ENCODE assay signal across 12 cellular contexts in genomic region chr4:181821039-181822004, GRCh38.
DNase-seq lines count a peak whose midpoint lies in the region; ATAC-seq and TF ChIP-seq lines count a peak whose summit lies in the region.
"Had no signal": no experiment of that assay in that cellular context is flagged by ENCODE, and none has a peak within 500 bp of the region (broad histone marks: within the 10 kb centered on the region; RNA-seq: fewer than 3 reads in every experiment).

No MANE protein-coding gene starts in this region.

- H3K4me3 ChIP-seq in left lung = no peak overlapping the region
- H3K4me3 ChIP-seq: tibial artery had no signal

- no peaks in the 10 kb centered on the region for H3K9me3 ChIP-seq in left lung
- H3K9me3 ChIP-seq: tibial artery had no signal

- ATAC-seq in SK-N-SH treated with all-trans-retinoic acid at 6 μM for 48 hours = peak; percentile 96
- ATAC-seq in left lung = peak; percentile 33
- ATAC-seq in stimulated activated naive CD8-positive, alpha-beta T cell treated with anti-CD3 and anti-CD28 coated beads, Interleukin-15, amount 100 ng/mL, for 72 hours = no peak
- ATAC-seq in HG02973 (IDR thresholded peaks at IDR 0.05; ENCODE audit: unreplicated experiment) = no peak

- no peak overlapping the region for H3K27ac Mint-ChIP-seq in stimulated activated naive CD8-positive, alpha-beta T cell treated with anti-CD3 and anti-CD28 coated beads, Interleukin-15, amount 100 ng/mL, for 72 hours
- H3K27ac Mint-ChIP-seq: CD4-positive, CD25-positive, alpha-beta regulatory T cell had no signal

- no peak for TF ChIP-seq CTCF in left lung (IDR thresholded peaks at IDR 0.05)

- H3K27me3 ChIP-seq in left lung = no peaks in the 10 kb centered on the region
- H3K27me3 ChIP-seq: tibial artery had no signal

- H3K27me3 Mint-ChIP-seq in stimulated activated naive CD8-positive, alpha-beta T cell treated with anti-CD3 and anti-CD28 coated beads, Interleukin-15, amount 100 ng/mL, for 72 hours = no peaks in the 10 kb centered on the region
- H3K27me3 Mint-ChIP-seq: CD4-positive, CD25-positive, alpha-beta regulatory T cell had no signal

- H3K36me3 ChIP-seq in left lung = no peaks in the 10 kb centered on the region
- H3K36me3 ChIP-seq: tibial artery had no signal

- H3K4me1 Mint-ChIP-seq in stimulated activated naive CD8-positive, alpha-beta T cell treated with anti-CD3 and anti-CD28 coated beads, Interleukin-15, amount 100 ng/mL, for 72 hours = no peaks in the 10 kb centered on the region
- H3K4me1 Mint-ChIP-seq: CD4-positive, CD25-positive, alpha-beta regulatory T cell had no signal

- H3K4me1 ChIP-seq in left lung = no peaks in the 10 kb centered on the region
- H3K4me1 ChIP-seq: tibial artery had no signal

- H3K9me3 Mint-ChIP-seq in stimulated activated naive CD8-positive, alpha-beta T cell treated with anti-CD3 and anti-CD28 coated beads, Interleukin-15, amount 100 ng/mL, for 72 hours = peaks cover 0 to 7% of the 10 kb centered on the region in 2 donors

- no peak overlapping the region for H3K4me3 Mint-ChIP-seq in stimulated activated naive CD8-positive, alpha-beta T cell treated with anti-CD3 and anti-CD28 coated beads, Interleukin-15, amount 100 ng/mL, for 72 hours
- H3K4me3 Mint-ChIP-seq: CD4-positive, CD25-positive, alpha-beta regulatory T cell had no signal

- DNase-seq in DMS153 treated with DMSO at 0.1 percent for 48 hours (lab: John Stamatoyannopoulos, UW; ENCODE audit: unreplicated experiment) (peak; percentile 70), HT1080 (ENCODE audit: low read depth) (peak; percentile 69), left lung (no peak), activated gamma-delta T cell treated with Interleukin-2 at 50 U/mL for 16 hours (no peak)
- DNase-seq in stimulated activated CD4-positive, alpha-beta T cell treated with anti-CD3 and anti-CD28 coated beads, Interleukin-2, amount 100 ng/mL, for 24 hours = no peak
- no peak for DNase-seq in stimulated activated naive CD8-positive, alpha-beta T cell treated with anti-CD3 and anti-CD28 coated beads, Interleukin-15, amount 100 ng/mL, for 72 hours
- DNase-seq: CD4-positive, CD25-positive, alpha-beta regulatory T cell; central memory CD4-positive, alpha-beta T cell; NCI-H2081 treated with DMSO at 0.1 percent for 48 hours; tibial artery had no signal

- no peak overlapping the region for H3K27ac ChIP-seq in left lung
- H3K27ac ChIP-seq: tibial artery had no signal

- intact Hi-C loops in left lung (cut with DNase I) = no loop called here

TF ChIP-seq in SK-N-SH treated with all-trans-retinoic acid at 6 μM for 48 hours, 23 proteins besides CTCF, POLR2A, EP300 and RAD21:
- TF ChIP-seq ZFP30 (CRISPR knock-in tag; IDR thresholded peaks at IDR 0.05) (no peak), ZFP3 (CRISPR knock-in tag; IDR thresholded peaks at IDR 0.05) (no peak), ARNTL (CRISPR knock-in tag; IDR thresholded peaks at IDR 0.05; ENCODE audit: borderline replicate concordance, low read depth) (no peak), PPARA (CRISPR knock-in tag; IDR thresholded peaks at IDR 0.05; ENCODE audit: borderline replicate concordance) (no peak), BACH2 (CRISPR knock-in tag; IDR thresholded peaks at IDR 0.05; ENCODE audit: borderline replicate concordance) (no peak), ZNF565 (CRISPR knock-in tag; conservative IDR thresholded peaks at IDR 0.05; ENCODE audit: low read depth) (no peak), SNAI2 (CRISPR knock-in tag; IDR thresholded peaks at IDR 0.05) (no peak), ESRRG (CRISPR knock-in tag; IDR thresholded peaks at IDR 0.05) (no peak), RARB (CRISPR knock-in tag; IDR thresholded peaks at IDR 0.05) (no peak), CSRNP3 (CRISPR knock-in tag; IDR thresholded peaks at IDR 0.05) (no peak)
- TF ChIP-seq, protein P1, sequence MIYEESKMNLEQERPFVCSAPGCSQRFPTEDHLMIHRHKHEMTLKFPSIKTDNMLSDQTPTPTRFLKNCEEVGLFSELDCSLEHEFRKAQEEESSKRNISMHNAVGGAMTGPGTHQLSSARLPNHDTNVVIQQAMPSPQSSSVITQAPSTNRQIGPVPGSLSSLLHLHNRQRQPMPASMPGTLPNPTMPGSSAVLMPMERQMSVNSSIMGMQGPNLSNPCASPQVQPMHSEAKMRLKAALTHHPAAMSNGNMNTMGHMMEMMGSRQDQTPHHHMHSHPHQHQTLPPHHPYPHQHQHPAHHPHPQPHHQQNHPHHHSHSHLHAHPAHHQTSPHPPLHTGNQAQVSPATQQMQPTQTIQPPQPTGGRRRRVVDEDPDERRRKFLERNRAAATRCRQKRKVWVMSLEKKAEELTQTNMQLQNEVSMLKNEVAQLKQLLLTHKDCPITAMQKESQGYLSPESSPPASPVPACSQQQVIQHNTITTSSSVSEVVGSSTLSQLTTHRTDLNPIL (CRISPR knock-in tag; IDR thresholded peaks at IDR 0.05; ENCODE audit: low read depth) = no peak
- TF ChIP-seq, protein P2, sequence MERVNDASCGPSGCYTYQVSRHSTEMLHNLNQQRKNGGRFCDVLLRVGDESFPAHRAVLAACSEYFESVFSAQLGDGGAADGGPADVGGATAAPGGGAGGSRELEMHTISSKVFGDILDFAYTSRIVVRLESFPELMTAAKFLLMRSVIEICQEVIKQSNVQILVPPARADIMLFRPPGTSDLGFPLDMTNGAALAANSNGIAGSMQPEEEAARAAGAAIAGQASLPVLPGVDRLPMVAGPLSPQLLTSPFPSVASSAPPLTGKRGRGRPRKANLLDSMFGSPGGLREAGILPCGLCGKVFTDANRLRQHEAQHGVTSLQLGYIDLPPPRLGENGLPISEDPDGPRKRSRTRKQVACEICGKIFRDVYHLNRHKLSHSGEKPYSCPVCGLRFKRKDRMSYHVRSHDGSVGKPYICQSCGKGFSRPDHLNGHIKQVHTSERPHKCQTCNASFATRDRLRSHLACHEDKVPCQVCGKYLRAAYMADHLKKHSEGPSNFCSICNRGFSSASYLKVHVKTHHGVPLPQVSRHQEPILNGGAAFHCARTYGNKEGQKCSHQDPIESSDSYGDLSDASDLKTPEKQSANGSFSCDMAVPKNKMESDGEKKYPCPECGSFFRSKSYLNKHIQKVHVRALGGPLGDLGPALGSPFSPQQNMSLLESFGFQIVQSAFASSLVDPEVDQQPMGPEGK (CRISPR knock-in tag; IDR thresholded peaks at IDR 0.05; ENCODE audit: borderline replicate concordance) = no peak

Comparison
In these comparisons a context has a peak if more than half of its experiments do, and no peak if none do; other contexts are left out.
1. DNase-seq: peak in DMS153 treated with DMSO at 0.1 percent for 48 hours (single experiment) and HT1080 (single experiment); none in left lung (0 of 2), stimulated activated CD4-positive, alpha-beta T cell treated with anti-CD3 and anti-CD28 coated beads, Interleukin-2, amount 100 ng/mL, for 24 hours (0 of 2), stimulated activated naive CD8-positive, alpha-beta T cell treated with anti-CD3 and anti-CD28 coated beads, Interleukin-15, amount 100 ng/mL, for 72 hours (0 of 2) and activated gamma-delta T cell treated with Interleukin-2 at 50 U/mL for 16 hours (single experiment).
2. ATAC-seq: peak in SK-N-SH treated with all-trans-retinoic acid at 6 μM for 48 hours (single experiment) and left lung (single experiment); none in stimulated activated naive CD8-positive, alpha-beta T cell treated with anti-CD3 and anti-CD28 coated beads, Interleukin-15, amount 100 ng/mL, for 72 hours (single experiment) and HG02973 (single experiment).